ENCODE assay signal across 11 cellular contexts in genomic region chr1:119779869-119780356, GRCh38. TPM values are rescaled to one million over a fixed set of nuclear protein-coding genes. Genes with fewer than 3 reads are reported as not detected.
A peak's percentile ranks its signal among the peaks of the same experiment; 100 is the strongest.
DNase-seq lines count a peak whose midpoint lies in the region; ATAC-seq and TF ChIP-seq lines count a peak whose summit lies in the region.
"Had no signal": no experiment of that assay in that cellular context is flagged by ENCODE, and none has a peak within 500 bp of the region (broad histone marks: within the 10 kb centered on the region; RNA-seq: fewer than 3 reads in every experiment).

No MANE protein-coding gene starts in this region.

- TF ChIP-seq CTCF in DND-41 (IDR thresholded peaks at IDR 0.05; ENCODE audit: borderline replicate concordance, extremely low read depth, low read length, poor library complexity, severe bottlenecking) (no peak), gastroesophageal sphincter (IDR thresholded peaks at IDR 0.05) (no peak)

- intact Hi-C loops in sciatic nerve (cut with DNase I), result no loop called here

- H4K20me1 ChIP-seq in DND-41 (ENCODE audit: insufficient read depth, low read length), result no peaks in the 10 kb centered on the region

- no peak for TF ChIP-seq EP300 in gastroesophageal sphincter (IDR thresholded peaks at IDR 0.05)

- no peaks in the 10 kb centered on the region for H3K4me1 ChIP-seq in DND-41 (ENCODE audit: insufficient read depth, low read length)
- H3K4me1 ChIP-seq in gastroesophageal sphincter, result peaks cover 0 to 11% (median 3%) of the 10 kb centered on the region in 3 donors

- DNase-seq in DND-41 (no peak), NCI-H748 (lab: John Stamatoyannopoulos, UW; ENCODE audit: unreplicated experiment) (peak; percentile 79), sciatic nerve (ENCODE audit: low spot score) (no peak), NCI-H226 (no peak)
- DNase-seq: activated CD4-positive, alpha-beta T cell treated with anti-CD3 and anti-CD28 coated beads, Interleukin-2, amount 50 U/mL, for 4 hours had no signal

- ATAC-seq in DND-41 (ENCODE audit: insufficient read depth, low read depth), result 0 out of 3 replicates have a peak, but pooled peaks have one; percentile 29
- ATAC-seq in gastroesophageal sphincter, result peak; percentile 57
- peak; percentile 87 for ATAC-seq in sciatic nerve
- no peak for ATAC-seq in GM19395 (IDR thresholded peaks at IDR 0.05; ENCODE audit: unreplicated experiment)
- no peak for ATAC-seq in GM18870 (IDR thresholded peaks at IDR 0.05; ENCODE audit: unreplicated experiment)
- ATAC-seq in HG03442 (IDR thresholded peaks at IDR 0.05; ENCODE audit: unreplicated experiment), result no peak
- ATAC-seq: GM12878 had no signal

- 4 to 11% methylated on average over 2 to 5 of the region's 5 CpGs for WGBS in gastroesophageal sphincter (ENCODE audit: low coverage in 1 of 2), 2 donors

- no peak overlapping the region for H3K4me2 ChIP-seq in DND-41 (ENCODE audit: insufficient read depth, low read length)

- TF ChIP-seq POLR2A in gastroesophageal sphincter (IDR thresholded peaks at IDR 0.05), result no peak

- no peaks in the 10 kb centered on the region for H3K9me3 ChIP-seq in DND-41 (ENCODE audit: insufficient read depth, low read length, severe bottlenecking)
- no peaks in the 10 kb centered on the region for H3K9me3 ChIP-seq in gastroesophageal sphincter

- H3K79me2 ChIP-seq in DND-41 (ENCODE audit: insufficient read depth, low read length), result no peaks in the 10 kb centered on the region

- no peak overlapping the region for H3K4me3 ChIP-seq in DND-41 (ENCODE audit: low read depth in 1 of 2, low read length in 2 of 2)
- no peak overlapping the region for H3K4me3 ChIP-seq in gastroesophageal sphincter
- H3K4me3 ChIP-seq: GM12878 had no signal

- H3K36me3 ChIP-seq in DND-41 (ENCODE audit: insufficient read depth, low read length) (no peaks in the 10 kb centered on the region), gastroesophageal sphincter (no peaks in the 10 kb centered on the region)

- H3K9ac ChIP-seq in DND-41 (ENCODE audit: low read depth, low read length), result no peak overlapping the region

- H3K27ac ChIP-seq in DND-41 (ENCODE audit: low read length), result no peak overlapping the region
- peak overlapping the region in 1 of 4 donors; percentile 32 for H3K27ac ChIP-seq in gastroesophageal sphincter

- H2AFZ ChIP-seq in DND-41 (ENCODE audit: low read depth, low read length), result no peak overlapping the region

- H3K27me3 ChIP-seq in DND-41 (ENCODE audit: insufficient read depth, low read length, poor library complexity) (peaks cover 10% of the 10 kb centered on the region), gastroesophageal sphincter (no peaks in the 10 kb centered on the region)

RNA-seq across cellular contexts. Expression of gene HMGCS2, which starts 11.2 kb away (rescaled TPM):
- 1 to 10 TPM in 1 of 4 donors, under 1 TPM in 1, not detected in 2; 0.15 to 3.4 TPM for total RNA-seq in gastroesophageal sphincter
- not detected for total RNA-seq in sciatic nerve
- total RNA-seq: temporal lobe had no signal

RNA-seq across cellular contexts. Expression of gene REG4, which starts 31.3 kb away (rescaled TPM):
- total RNA-seq in gastroesophageal sphincter (not detected), sciatic nerve (not detected)
- total RNA-seq: GM12878, temporal lobe had no signal

Comparison
In these comparisons a context has a peak if more than half of its experiments do, and no peak if none do; other contexts are left out.
1. ATAC-seq: peak in DND-41 (single experiment), gastroesophageal sphincter (single experiment) and sciatic nerve (single experiment); none in GM19395 (single experiment), GM18870 (single experiment) and HG03442 (single experiment).